ENCODE assay signal across 19 cellular contexts in the genomic region with DNA sequence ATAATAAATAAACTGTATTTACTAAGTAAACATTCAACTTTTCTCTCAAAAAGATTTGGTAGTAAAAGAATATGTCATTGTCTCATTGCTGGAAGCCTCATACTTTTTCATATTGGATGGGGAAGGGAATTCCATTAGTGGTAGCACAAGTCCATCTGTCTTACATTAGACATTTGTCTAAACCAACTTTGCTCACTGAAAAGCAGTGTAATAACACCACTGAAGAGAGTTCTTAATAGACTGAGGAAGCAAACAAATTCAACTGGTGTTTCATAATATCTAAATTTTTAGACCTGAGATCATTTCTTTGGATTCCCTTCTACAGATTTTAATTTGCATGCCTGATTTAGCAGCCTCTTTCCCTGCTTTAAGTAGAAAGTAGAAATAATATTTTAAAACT.
A peak's percentile ranks its signal among the peaks of the same experiment; 100 is the strongest.
DNase-seq lines count a peak whose midpoint lies in the region; ATAC-seq, FAIRE-seq and TF ChIP-seq lines count a peak whose summit lies in the region.
"Had no signal": no experiment of that assay in that cellular context is flagged by ENCODE, and none has a peak within 500 bp of the region (broad histone marks: within the 10 kb centered on the region; RNA-seq: fewer than 3 reads in every experiment).

No MANE protein-coding gene starts in this region.

- H3K4me3 ChIP-seq in AG10803 (ENCODE audit: low read length) (no peak overlapping the region), foreskin fibroblast (ENCODE audit: low read depth in 1 of 2, low read length in 2 of 2) (no peak overlapping the region)
- H3K4me3 ChIP-seq: MG63, SK-N-MC had no signal

- FAIRE-seq in HTR-8/SVneo (lab: Jason Lieb, UNC), result no peak
- FAIRE-seq: D721Med, GM12892, H1 had no signal

- no peak for ATAC-seq in HG02759 (IDR thresholded peaks at IDR 0.05; ENCODE audit: unreplicated experiment)
- no peak for ATAC-seq in GM19324 (IDR thresholded peaks at IDR 0.05; ENCODE audit: low FRiP score, unreplicated experiment)

- TF ChIP-seq CTCF in AG10803 (conservative IDR thresholded peaks at IDR 0.05; ENCODE audit: low read length), result no peak
- no peak for TF ChIP-seq CTCF in foreskin fibroblast (IDR thresholded peaks at IDR 0.05; ENCODE audit: low read depth, low read length)

- peak; percentile 88 for DNase-seq in AG10803 (ENCODE audit: low read depth)
- peak; percentile 43 for DNase-seq in GM04503 (ENCODE audit: low read depth)
- DNase-seq in brain pericyte (ENCODE audit: low read depth, low spot score), result peak; percentile 41
- DNase-seq in foreskin fibroblast, result peak; percentile 3 to 32
- no peak for DNase-seq in HTR-8/SVneo (ENCODE audit: insufficient read length, low spot score)
- DNase-seq: Kasumi-1, MG63, NCI-H1417, NCI-H1694 treated with DMSO at 0.1 percent for 48 hours, NCI-H2081 treated with DMSO at 0.1 percent for 48 hours, NCI-H2171 treated with DMSO at 0.1 percent for 48 hours, NCI-H524 treated with DMSO at 0.1 percent for 48 hours, SHP77 treated with DMSO at 0.1 percent for 48 hours had no signal
